Comparison of ENCODE assay signal across 1 cellular context in the genomic region with DNA sequence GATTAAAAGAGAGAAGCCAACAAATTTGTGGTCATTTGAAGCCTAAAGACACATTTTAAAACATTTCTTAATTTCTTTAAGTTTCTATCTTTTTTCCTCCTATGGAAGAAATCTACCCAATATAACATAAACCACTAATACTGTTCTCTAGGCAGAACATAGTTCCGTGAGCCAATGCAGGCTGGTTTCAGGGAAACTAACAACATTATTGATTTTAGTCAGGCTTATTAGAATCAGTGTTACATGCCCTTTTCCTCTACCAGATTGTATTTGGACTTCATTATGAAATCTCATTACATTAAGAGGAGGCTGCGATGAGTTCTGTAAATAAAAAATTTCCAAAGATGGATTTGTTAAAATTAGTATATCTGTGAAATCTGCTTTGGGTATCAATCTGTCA.
TF ChIP-seq lines count a peak whose summit lies in the region.

No MANE protein-coding gene starts in this region.

TF ChIP-seq in GM23338, 12 proteins besides CTCF, POLR2A, EP300 and RAD21:
- TF ChIP-seq, protein P1, sequence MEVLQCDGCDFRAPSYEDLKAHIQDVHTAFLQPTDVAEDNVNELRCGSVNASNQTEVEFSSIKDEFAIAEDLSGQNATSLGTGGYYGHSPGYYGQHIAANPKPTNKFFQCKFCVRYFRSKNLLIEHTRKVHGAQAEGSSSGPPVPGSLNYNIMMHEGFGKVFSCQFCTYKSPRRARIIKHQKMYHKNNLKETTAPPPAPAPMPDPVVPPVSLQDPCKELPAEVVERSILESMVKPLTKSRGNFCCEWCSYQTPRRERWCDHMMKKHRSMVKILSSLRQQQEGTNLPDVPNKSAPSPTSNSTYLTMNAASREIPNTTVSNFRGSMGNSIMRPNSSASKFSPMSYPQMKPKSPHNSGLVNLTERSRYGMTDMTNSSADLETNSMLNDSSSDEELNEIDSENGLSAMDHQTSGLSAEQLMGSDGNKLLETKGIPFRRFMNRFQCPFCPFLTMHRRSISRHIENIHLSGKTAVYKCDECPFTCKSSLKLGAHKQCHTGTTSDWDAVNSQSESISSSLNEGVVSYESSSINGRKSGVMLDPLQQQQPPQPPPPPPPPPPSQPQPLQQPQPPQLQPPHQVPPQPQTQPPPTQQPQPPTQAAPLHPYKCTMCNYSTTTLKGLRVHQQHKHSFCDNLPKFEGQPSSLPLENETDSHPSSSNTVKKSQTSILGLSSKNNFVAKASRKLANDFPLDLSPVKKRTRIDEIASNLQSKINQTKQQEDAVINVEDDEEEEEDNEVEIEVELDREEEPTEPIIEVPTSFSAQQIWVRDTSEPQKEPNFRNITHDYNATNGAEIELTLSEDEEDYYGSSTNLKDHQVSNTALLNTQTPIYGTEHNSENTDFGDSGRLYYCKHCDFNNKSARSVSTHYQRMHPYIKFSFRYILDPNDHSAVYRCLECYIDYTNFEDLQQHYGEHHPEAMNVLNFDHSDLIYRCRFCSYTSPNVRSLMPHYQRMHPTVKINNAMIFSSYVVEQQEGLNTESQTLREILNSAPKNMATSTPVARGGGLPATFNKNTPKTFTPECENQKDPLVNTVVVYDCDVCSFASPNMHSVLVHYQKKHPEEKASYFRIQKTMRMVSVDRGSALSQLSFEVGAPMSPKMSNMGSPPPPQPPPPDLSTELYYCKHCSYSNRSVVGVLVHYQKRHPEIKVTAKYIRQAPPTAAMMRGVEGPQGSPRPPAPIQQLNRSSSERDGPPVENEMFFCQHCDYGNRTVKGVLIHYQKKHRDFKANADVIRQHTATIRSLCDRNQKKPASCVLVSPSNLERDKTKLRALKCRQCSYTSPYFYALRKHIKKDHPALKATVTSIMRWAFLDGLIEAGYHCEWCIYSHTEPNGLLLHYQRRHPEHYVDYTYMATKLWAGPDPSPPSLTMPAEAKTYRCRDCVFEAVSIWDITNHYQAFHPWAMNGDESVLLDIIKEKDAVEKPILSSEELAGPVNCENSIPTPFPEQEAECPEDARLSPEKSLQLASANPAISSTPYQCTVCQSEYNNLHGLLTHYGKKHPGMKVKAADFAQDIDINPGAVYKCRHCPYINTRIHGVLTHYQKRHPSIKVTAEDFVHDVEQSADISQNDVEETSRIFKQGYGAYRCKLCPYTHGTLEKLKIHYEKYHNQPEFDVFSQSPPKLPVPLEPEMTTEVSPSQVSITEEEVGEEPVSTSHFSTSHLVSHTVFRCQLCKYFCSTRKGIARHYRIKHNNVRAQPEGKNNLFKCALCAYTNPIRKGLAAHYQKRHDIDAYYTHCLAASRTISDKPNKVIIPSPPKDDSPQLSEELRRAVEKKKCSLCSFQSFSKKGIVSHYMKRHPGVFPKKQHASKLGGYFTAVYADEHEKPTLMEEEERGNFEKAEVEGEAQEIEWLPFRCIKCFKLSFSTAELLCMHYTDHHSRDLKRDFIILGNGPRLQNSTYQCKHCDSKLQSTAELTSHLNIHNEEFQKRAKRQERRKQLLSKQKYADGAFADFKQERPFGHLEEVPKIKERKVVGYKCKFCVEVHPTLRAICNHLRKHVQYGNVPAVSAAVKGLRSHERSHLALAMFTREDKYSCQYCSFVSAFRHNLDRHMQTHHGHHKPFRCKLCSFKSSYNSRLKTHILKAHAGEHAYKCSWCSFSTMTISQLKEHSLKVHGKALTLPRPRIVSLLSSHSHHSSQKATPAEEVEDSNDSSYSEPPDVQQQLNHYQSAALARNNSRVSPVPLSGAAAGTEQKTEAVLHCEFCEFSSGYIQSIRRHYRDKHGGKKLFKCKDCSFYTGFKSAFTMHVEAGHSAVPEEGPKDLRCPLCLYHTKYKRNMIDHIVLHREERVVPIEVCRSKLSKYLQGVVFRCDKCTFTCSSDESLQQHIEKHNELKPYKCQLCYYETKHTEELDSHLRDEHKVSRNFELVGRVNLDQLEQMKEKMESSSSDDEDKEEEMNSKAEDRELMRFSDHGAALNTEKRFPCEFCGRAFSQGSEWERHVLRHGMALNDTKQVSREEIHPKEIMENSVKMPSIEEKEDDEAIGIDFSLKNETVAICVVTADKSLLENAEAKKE (CRISPR knock-in tag; IDR thresholded peaks at IDR 0.05): no peak
- TF ChIP-seq, protein P2, sequence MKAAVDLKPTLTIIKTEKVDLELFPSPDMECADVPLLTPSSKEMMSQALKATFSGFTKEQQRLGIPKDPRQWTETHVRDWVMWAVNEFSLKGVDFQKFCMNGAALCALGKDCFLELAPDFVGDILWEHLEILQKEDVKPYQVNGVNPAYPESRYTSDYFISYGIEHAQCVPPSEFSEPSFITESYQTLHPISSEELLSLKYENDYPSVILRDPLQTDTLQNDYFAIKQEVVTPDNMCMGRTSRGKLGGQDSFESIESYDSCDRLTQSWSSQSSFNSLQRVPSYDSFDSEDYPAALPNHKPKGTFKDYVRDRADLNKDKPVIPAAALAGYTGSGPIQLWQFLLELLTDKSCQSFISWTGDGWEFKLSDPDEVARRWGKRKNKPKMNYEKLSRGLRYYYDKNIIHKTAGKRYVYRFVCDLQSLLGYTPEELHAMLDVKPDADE (IDR thresholded peaks at IDR 0.05): no peak
- no peak for TF ChIP-seq ZNF331 (CRISPR knock-in tag; IDR thresholded peaks at IDR 0.05; ENCODE audit: low read depth)
- TF ChIP-seq JUNB (IDR thresholded peaks at IDR 0.05; ENCODE audit: unreplicated experiment): no peak
- no peak for TF ChIP-seq EZH2 (IDR thresholded peaks at IDR 0.05; ENCODE audit: low read depth, unreplicated experiment)
- TF ChIP-seq POLR2AphosphoS5 (IDR thresholded peaks at IDR 0.05; ENCODE audit: low read depth): no peak
- no peak for TF ChIP-seq ZNF114 (CRISPR knock-in tag; IDR thresholded peaks at IDR 0.05)
- TF ChIP-seq STAT1 (IDR thresholded peaks at IDR 0.05; ENCODE audit: unreplicated experiment): no peak
- TF ChIP-seq NANOG (IDR thresholded peaks at IDR 0.05; ENCODE audit: borderline replicate concordance): no peak
- no peak for TF ChIP-seq CREB1 (CRISPR knock-in tag; IDR thresholded peaks at IDR 0.05; ENCODE audit: low read depth)
- TF ChIP-seq, protein P3, sequence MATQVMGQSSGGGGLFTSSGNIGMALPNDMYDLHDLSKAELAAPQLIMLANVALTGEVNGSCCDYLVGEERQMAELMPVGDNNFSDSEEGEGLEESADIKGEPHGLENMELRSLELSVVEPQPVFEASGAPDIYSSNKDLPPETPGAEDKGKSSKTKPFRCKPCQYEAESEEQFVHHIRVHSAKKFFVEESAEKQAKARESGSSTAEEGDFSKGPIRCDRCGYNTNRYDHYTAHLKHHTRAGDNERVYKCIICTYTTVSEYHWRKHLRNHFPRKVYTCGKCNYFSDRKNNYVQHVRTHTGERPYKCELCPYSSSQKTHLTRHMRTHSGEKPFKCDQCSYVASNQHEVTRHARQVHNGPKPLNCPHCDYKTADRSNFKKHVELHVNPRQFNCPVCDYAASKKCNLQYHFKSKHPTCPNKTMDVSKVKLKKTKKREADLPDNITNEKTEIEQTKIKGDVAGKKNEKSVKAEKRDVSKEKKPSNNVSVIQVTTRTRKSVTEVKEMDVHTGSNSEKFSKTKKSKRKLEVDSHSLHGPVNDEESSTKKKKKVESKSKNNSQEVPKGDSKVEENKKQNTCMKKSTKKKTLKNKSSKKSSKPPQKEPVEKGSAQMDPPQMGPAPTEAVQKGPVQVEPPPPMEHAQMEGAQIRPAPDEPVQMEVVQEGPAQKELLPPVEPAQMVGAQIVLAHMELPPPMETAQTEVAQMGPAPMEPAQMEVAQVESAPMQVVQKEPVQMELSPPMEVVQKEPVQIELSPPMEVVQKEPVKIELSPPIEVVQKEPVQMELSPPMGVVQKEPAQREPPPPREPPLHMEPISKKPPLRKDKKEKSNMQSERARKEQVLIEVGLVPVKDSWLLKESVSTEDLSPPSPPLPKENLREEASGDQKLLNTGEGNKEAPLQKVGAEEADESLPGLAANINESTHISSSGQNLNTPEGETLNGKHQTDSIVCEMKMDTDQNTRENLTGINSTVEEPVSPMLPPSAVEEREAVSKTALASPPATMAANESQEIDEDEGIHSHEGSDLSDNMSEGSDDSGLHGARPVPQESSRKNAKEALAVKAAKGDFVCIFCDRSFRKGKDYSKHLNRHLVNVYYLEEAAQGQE (IDR thresholded peaks at IDR 0.05; ENCODE audit: unreplicated experiment): no peak
- no peak for TF ChIP-seq EZH2phosphoT487 (IDR thresholded peaks at IDR 0.05; ENCODE audit: unreplicated experiment)
